1 cellular context compared by ENCODE assay signal in genomic region chr19:31350693-31351211, GRCh38.
TF ChIP-seq lines count a peak whose summit lies in the region.

No MANE protein-coding gene starts in this region.

TF ChIP-seq in K562, 482 proteins besides CTCF, POLR2A, EP300 and RAD21 (continued from another document):
- TF ChIP-seq GTF3C2 (IDR thresholded peaks at IDR 0.05; ENCODE audit: borderline replicate concordance, extremely low read depth, insufficient read length) (no peak), ZNF133 (CRISPR knock-in tag; IDR thresholded peaks at IDR 0.05) (no peak), PHF8 (IDR thresholded peaks at IDR 0.05; ENCODE audit: borderline replicate concordance, low read length) (peak; percentile 13; the same call in 1 of the 2 replicates), FIP1L1 (IDR thresholded peaks at IDR 0.05; ENCODE audit: low read depth, low read length, poor library complexity, severe bottlenecking) (no peak), UBTF (IDR thresholded peaks at IDR 0.05; ENCODE audit: borderline replicate concordance in 1 of 2, low read depth in 2 of 2, low read length in 2 of 2) (peak in 1 of 2 experiments; percentile 79; a peak in 1 of 4 replicates), L3MBTL2 (IDR thresholded peaks at IDR 0.05) (no peak), CXXC5 (CRISPR knock-in tag; IDR thresholded peaks at IDR 0.05) (peak; percentile 52; the same call in 1 of the 2 replicates), CREB3 (tag; conservative IDR thresholded peaks at IDR 0.05; ENCODE audit: low read depth) (no peak), ZC3H8 (IDR thresholded peaks at IDR 0.05) (no peak)
- TF ChIP-seq, protein P1, sequence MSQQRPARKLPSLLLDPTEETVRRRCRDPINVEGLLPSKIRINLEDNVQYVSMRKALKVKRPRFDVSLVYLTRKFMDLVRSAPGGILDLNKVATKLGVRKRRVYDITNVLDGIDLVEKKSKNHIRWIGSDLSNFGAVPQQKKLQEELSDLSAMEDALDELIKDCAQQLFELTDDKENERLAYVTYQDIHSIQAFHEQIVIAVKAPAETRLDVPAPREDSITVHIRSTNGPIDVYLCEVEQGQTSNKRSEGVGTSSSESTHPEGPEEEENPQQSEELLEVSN (IDR thresholded peaks at IDR 0.05; ENCODE audit: borderline replicate concordance in 1 of 2, extremely low read depth in 1 of 2, insufficient read depth in 1 of 2, insufficient read length in 1 of 2, low read depth in 1 of 2, low read length in 1 of 2, poor library complexity in 1 of 2, severe bottlenecking in 1 of 2) = peak in 1 of 2 experiments; percentile 51
- TF ChIP-seq, protein P2, sequence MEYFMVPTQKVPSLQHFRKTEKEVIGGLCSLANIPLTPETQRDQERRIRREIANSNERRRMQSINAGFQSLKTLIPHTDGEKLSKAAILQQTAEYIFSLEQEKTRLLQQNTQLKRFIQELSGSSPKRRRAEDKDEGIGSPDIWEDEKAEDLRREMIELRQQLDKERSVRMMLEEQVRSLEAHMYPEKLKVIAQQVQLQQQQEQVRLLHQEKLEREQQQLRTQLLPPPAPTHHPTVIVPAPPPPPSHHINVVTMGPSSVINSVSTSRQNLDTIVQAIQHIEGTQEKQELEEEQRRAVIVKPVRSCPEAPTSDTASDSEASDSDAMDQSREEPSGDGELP (CRISPR knock-in tag; IDR thresholded peaks at IDR 0.05; ENCODE audit: borderline replicate concordance) = no peak
